Comparison of ENCODE assay signal across 34 cellular contexts in the genomic region with DNA sequence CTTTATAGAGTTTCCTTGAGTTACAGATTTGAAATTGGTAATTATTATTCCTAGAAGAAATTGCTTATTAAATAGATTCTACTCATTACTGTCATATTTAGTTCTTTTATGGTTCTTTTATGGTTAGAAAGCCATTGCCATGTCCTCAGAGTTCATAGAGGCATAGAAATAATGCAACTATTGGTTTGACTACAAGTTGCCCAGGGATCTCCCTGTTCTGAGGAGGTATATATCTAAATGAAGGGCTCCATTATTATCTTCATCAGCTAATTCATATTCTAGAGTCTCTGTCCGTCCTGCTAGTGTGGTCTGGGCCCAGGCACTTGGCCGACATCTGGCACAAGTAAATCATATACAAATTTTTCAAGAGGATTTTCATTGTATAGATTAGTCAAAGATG.
A peak's percentile ranks its signal among the peaks of the same experiment; 100 is the strongest.
DNase-seq lines count a peak whose midpoint lies in the region; ATAC-seq, FAIRE-seq and TF ChIP-seq lines count a peak whose summit lies in the region.
"Had no signal": no experiment of that assay in that cellular context is flagged by ENCODE, and none has a peak within 500 bp of the region (broad histone marks: within the 10 kb centered on the region; RNA-seq: fewer than 3 reads in every experiment).

No MANE protein-coding gene starts in this region.

- 0% methylated on average over 2 of the region's 2 CpGs for WGBS in A549 (ENCODE audit: missing lambda C conversion rate)
- 0% methylated on average over 2 of the region's 2 CpGs for WGBS in GM12878 (ENCODE audit: insufficient coverage, insufficient replicate concordance, low lambda C conversion rate, missing lambda C conversion rate)
- 32 to 33% methylated on average over 2 of the region's 2 CpGs for WGBS in pancreas, 2 donors

- no peak overlapping the region for H3K9ac ChIP-seq in GM12878 (ENCODE audit: control insufficient read depth, insufficient read depth, low read length)
- H3K9ac ChIP-seq: BLaER1; BLaER1 treated with 17β-estradiol and CSF1 and Interleukin-3, amounts not matched to agents 10 nM and 100 nM had no signal

- RAD21 ChIA-PET in GM12878 (lab: Charles Lee; ENCODE audit: unreplicated experiment), result no interaction called here

- SMC1A ChIA-PET in GM12878 (lab: Charles Lee; ENCODE audit: uncharacterized antibody, unreplicated experiment), result no interaction called here

- H3K4me3 ChIP-seq in A549 (no peak overlapping the region), GM12878 (no peak overlapping the region), pancreas (no peak overlapping the region), brain microvascular endothelial cell (ENCODE audit: low read depth, low read length) (no peak overlapping the region)
- H3K4me3 ChIP-seq: BLaER1; BLaER1 treated with 17β-estradiol and CSF1 and Interleukin-3, amounts not matched to agents 10 nM and 100 nM had no signal

- TF ChIP-seq POLR2A in A549 (IDR thresholded peaks at IDR 0.05; ENCODE audit: low read length), result no peak
- no peak for TF ChIP-seq POLR2A in GM12878 (IDR thresholded peaks at IDR 0.05; ENCODE audit: low read depth, low read length)

- H3K9me3 ChIP-seq in A549 (no peaks in the 10 kb centered on the region), GM12878 (replicated peaks; ENCODE audit: control insufficient read depth, insufficient read depth, low read length) (no peaks in the 10 kb centered on the region), pancreas (no peaks in the 10 kb centered on the region)
- H3K9me3 ChIP-seq: BE2C; BLaER1; BLaER1 treated with 17β-estradiol and CSF1 and Interleukin-3, amounts not matched to agents 10 nM and 100 nM; Caco-2 had no signal

- H3K4me2 ChIP-seq in A549, result no peak overlapping the region
- no peak overlapping the region for H3K4me2 ChIP-seq in GM12878 (ENCODE audit: control insufficient read depth, insufficient read depth)
- H3K4me2 ChIP-seq: BLaER1; BLaER1 treated with 17β-estradiol and CSF1 and Interleukin-3, amounts not matched to agents 10 nM and 100 nM had no signal

- H3K27ac Mint-ChIP-seq in CD14-positive monocyte, result no peak overlapping the region
- H3K27ac Mint-ChIP-seq: B cell; CD4-positive, alpha-beta memory T cell; CD4-positive, alpha-beta T cell; CD4-positive, CD25-positive, alpha-beta regulatory T cell; CD8-positive, alpha-beta memory T cell; CD8-positive, alpha-beta T cell had no signal

- H4K20me1 ChIP-seq in GM12878 (ENCODE audit: control insufficient read depth, insufficient read depth), result no peaks in the 10 kb centered on the region
- H4K20me1 ChIP-seq: BLaER1; BLaER1 treated with 17β-estradiol and CSF1 and Interleukin-3, amounts not matched to agents 10 nM and 100 nM had no signal

- peaks cover 0 to 3% (median 0%) of the 10 kb centered on the region in 7 donors for H3K9me3 Mint-ChIP-seq in CD14-positive monocyte

- no TSS peak for BruUV-seq in GM12878 (replicated peaks; lab: Mats Ljungman, UMichigan)

- no peaks in the 10 kb centered on the region for H3K36me3 Mint-ChIP-seq in CD14-positive monocyte
- H3K36me3 Mint-ChIP-seq: CD4-positive, alpha-beta memory T cell; CD4-positive, CD25-positive, alpha-beta regulatory T cell; CD8-positive, alpha-beta memory T cell; CD8-positive, alpha-beta T cell had no signal

- TF ChIP-seq EP300 in A549 (IDR thresholded peaks at IDR 0.05), result no peak
- TF ChIP-seq EP300 in GM12878 (IDR thresholded peaks at IDR 0.05; ENCODE audit: borderline replicate concordance in 1 of 2, control insufficient read depth in 1 of 2, low read depth in 2 of 2, low read length in 2 of 2), result no peak

- ATAC-seq in A549 (no peak), GM18868 (IDR thresholded peaks at IDR 0.05; ENCODE audit: unreplicated experiment) (peak; percentile 75), HG02610 (IDR thresholded peaks at IDR 0.05; ENCODE audit: unreplicated experiment) (peak; percentile 48), GM12878 (peak; percentile 71), pancreas (no peak)
- ATAC-seq: CD8-positive, alpha-beta T cell had no signal

- H3K4me1 Mint-ChIP-seq in CD14-positive monocyte, result no peaks in the 10 kb centered on the region
- H3K4me1 Mint-ChIP-seq: B cell; CD4-positive, alpha-beta memory T cell; CD4-positive, CD25-positive, alpha-beta regulatory T cell; CD8-positive, alpha-beta memory T cell had no signal

- DNase-seq in A549 (ENCODE audit: low read depth in 1 of 2, low spot score in 1 of 2) (no peak), GM12878 (ENCODE audit: low read depth, low spot score) (no peak), CD14-positive monocyte (ENCODE audit: low spot score) (no peak), pancreas (no peak), brain microvascular endothelial cell (no peak)
- DNase-seq in activated CD8-positive, alpha-beta memory T cell treated with anti-CD3 and anti-CD28 coated beads, Interleukin-2, amount 50 U/mL, for 48 hours, result no peak
- DNase-seq: 8988T; ACHN; AML-193; BE2C; C1 segment of cervical spinal cord; Caco-2; Calu3; CD4-positive, alpha-beta memory T cell; CD4-positive, alpha-beta T cell; CD4-positive, CD25-positive, alpha-beta regulatory T cell; CD8-positive, alpha-beta memory T cell; CD8-positive, alpha-beta T cell; COR-L47; DMS 273 treated with DMSO at 0.1 percent for 48 hours; DMS153; DMS53; DMS79; DMS79 treated with DMSO at 0.1 percent for 48 hours; DND-41; EL had no signal

- no peaks in the 10 kb centered on the region for H3K27me3 Mint-ChIP-seq in CD14-positive monocyte (ENCODE audit: low read depth in 3 of 3)
- H3K27me3 Mint-ChIP-seq: B cell; CD4-positive, alpha-beta memory T cell; CD4-positive, alpha-beta T cell; CD4-positive, CD25-positive, alpha-beta regulatory T cell; CD8-positive, alpha-beta memory T cell had no signal

- FAIRE-seq in A549 (lab: Jason Lieb, UNC) (peak; percentile 76), GM12878 (lab: Jason Lieb, UNC) (no peak), pancreas (lab: Jason Lieb, UNC) (no peak)
- FAIRE-seq: D721Med had no signal

- H3K27ac ChIP-seq in A549 (no peak overlapping the region), GM12878 (ENCODE audit: control insufficient read depth, insufficient read depth) (no peak overlapping the region), pancreas (no peak overlapping the region), brain microvascular endothelial cell (no peak overlapping the region)
- H3K27ac ChIP-seq: 22Rv1; BLaER1; BLaER1 treated with 17β-estradiol and CSF1 and Interleukin-3, amounts not matched to agents 10 nM and 100 nM; C4-2B had no signal

- CTCF ChIA-PET in A549 (lab: Yijun Ruan, JAX), result no interaction called here
- CTCF ChIA-PET in GM12878 (lab: Yijun Ruan, JAX), result no interaction called here

- TF ChIP-seq RAD21 in A549 (conservative IDR thresholded peaks at IDR 0.05 in 1 of 2, IDR thresholded peaks at IDR 0.05 in 1 of 2) (no peak), GM12878 (IDR thresholded peaks at IDR 0.05; ENCODE audit: insufficient read depth, low read depth, low read length) (no peak)

- no peaks in the 10 kb centered on the region for H3K79me2 ChIP-seq in GM12878 (ENCODE audit: control insufficient read depth, insufficient read depth, low read length)

- POLR2A ChIA-PET in A549 (lab: Yijun Ruan, JAX) (no interaction called here), GM12878 (lab: Charles Lee) (no interaction called here)

- in situ Hi-C loops in GM12878 (cut with MboI), result no loop called here
- in situ Hi-C loops in brain microvascular endothelial cell (cut with HindIII; ENCODE audit: low pct_ligation_motif_present, low sequenced_read_pairs), result no loop called here

- TF ChIP-seq CTCF in A549 (IDR thresholded peaks at IDR 0.05), result no peak
- no peak for TF ChIP-seq CTCF in GM12878 (IDR thresholded peaks at IDR 0.05 in 2 of 3, conservative IDR thresholded peaks at IDR 0.05 in 1 of 3; ENCODE audit: control insufficient read depth in 2 of 3, extremely low read depth in 1 of 3, insufficient read depth in 1 of 3, low read depth in 3 of 3, low read length in 3 of 3)
- no peak for TF ChIP-seq CTCF in CD14-positive monocyte (IDR thresholded peaks at IDR 0.05)
- no peak for TF ChIP-seq CTCF in pancreas (IDR thresholded peaks at IDR 0.05)
- TF ChIP-seq CTCF in brain microvascular endothelial cell (IDR thresholded peaks at IDR 0.05; ENCODE audit: low read depth, low read length, missing control alignments), result no peak

- no peak overlapping the region for H2AFZ ChIP-seq in GM12878 (ENCODE audit: control insufficient read depth, low read depth, low read length)

- no peaks in the 10 kb centered on the region for H3K36me3 ChIP-seq in GM12878 (ENCODE audit: control insufficient read depth in 2 of 2, insufficient read depth in 2 of 2, low read length in 1 of 2)
- no peaks in the 10 kb centered on the region for H3K36me3 ChIP-seq in pancreas
- no peaks in the 10 kb centered on the region for H3K36me3 ChIP-seq in brain microvascular endothelial cell (replicated peaks)
- H3K36me3 ChIP-seq: BE2C; BLaER1; BLaER1 treated with 17β-estradiol and CSF1 and Interleukin-3, amounts not matched to agents 10 nM and 100 nM had no signal

- intact Hi-C loops in GM12878 (cut with micrococcal nuclease; ENCODE audit: unreplicated experiment), result no loop called here
- intact Hi-C loops in CD14-positive monocyte (cut with micrococcal nuclease), result no loop called here
- intact Hi-C loops in pancreas (cut with DNase I), result no loop called here

- H3K27me3 ChIP-seq in GM12878 (replicated peaks in 1 of 2; ENCODE audit: control insufficient read depth in 2 of 2, insufficient read depth in 2 of 2, low read length in 1 of 2) (no peaks in the 10 kb centered on the region), pancreas (peaks cover 0 to 8% (median 0%) of the 10 kb centered on the region in 4 donors), brain microvascular endothelial cell (replicated peaks) (no peaks in the 10 kb centered on the region)
- H3K27me3 ChIP-seq: BE2C had no signal

- no peak overlapping the region for H3K4me3 Mint-ChIP-seq in CD14-positive monocyte
- H3K4me3 Mint-ChIP-seq: B cell; CD4-positive, alpha-beta memory T cell; CD4-positive, alpha-beta T cell; CD4-positive, CD25-positive, alpha-beta regulatory T cell; CD8-positive, alpha-beta memory T cell; CD8-positive, alpha-beta T cell had no signal

- H3K4me1 ChIP-seq in A549 (no peaks in the 10 kb centered on the region), GM12878 (ENCODE audit: control insufficient read depth, insufficient read depth, low read length) (no peaks in the 10 kb centered on the region), pancreas (no peaks in the 10 kb centered on the region)
- H3K4me1 ChIP-seq: BE2C; BLaER1; BLaER1 treated with 17β-estradiol and CSF1 and Interleukin-3, amounts not matched to agents 10 nM and 100 nM; Caco-2 had no signal

TF ChIP-seq in A549, 52 proteins besides CTCF, POLR2A, EP300 and RAD21 (continues in another document):
- TF ChIP-seq MAZ (IDR thresholded peaks at IDR 0.05; ENCODE audit: borderline replicate concordance, low read depth, low read length) (no peak), KDM5A (IDR thresholded peaks at IDR 0.05) (no peak), MAFK (IDR thresholded peaks at IDR 0.05; ENCODE audit: partially characterized antibody) (no peak), HDAC2 (IDR thresholded peaks at IDR 0.05) (no peak), SREBF2 (IDR thresholded peaks at IDR 0.05) (no peak)

TF ChIP-seq in GM12878, 131 proteins besides CTCF, POLR2A, EP300 and RAD21:
- no peak for TF ChIP-seq BCL11A (IDR thresholded peaks at IDR 0.05; ENCODE audit: low read depth, low read length)
- TF ChIP-seq JUNB (IDR thresholded peaks at IDR 0.05), result peak; percentile 36; the same call in 1 of the 2 replicates

Comparison
In these comparisons a context has a peak if more than half of its experiments do, and no peak if none do; other contexts are left out.
1. ATAC-seq: peak in GM18868 (single experiment), HG02610 (single experiment) and GM12878 (single experiment); none in A549 (0 of 2) and pancreas (0 of 4).
2. Of the 24 proteins assayed by ChIP-seq in both GM12878 and A549: peak only in GM12878: JUNB; only in A549: none; in both: none; in neither: 23.